In the genomic region with DNA sequence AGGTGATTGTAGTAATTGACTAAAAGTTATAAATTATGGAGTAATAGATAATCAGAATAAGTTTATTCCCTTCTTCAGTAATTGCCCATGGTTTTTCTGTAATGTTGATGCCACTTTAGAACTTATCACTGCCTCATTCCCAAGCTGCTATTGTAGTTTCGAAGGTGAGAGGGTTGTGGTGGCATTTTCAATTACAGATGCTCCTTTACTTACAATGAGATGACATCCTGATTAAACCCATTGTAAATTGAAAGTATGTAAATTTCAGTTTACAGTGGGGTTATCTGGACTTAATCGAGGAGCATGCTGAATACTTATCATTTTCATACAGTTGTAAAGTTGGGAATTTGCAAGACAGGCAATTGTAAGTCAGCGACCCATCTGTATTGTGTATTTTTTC, we compare ENCODE assay signal across 11 cellular contexts. TPM values are rescaled to one million over a fixed set of nuclear protein-coding genes. Genes with fewer than 3 reads are reported as not detected.
DNase-seq lines count a peak whose midpoint lies in the region; ATAC-seq and TF ChIP-seq lines count a peak whose summit lies in the region.
"Had no signal": no experiment of that assay in that cellular context is flagged by ENCODE, and none has a peak within 500 bp of the region (broad histone marks: within the 10 kb centered on the region; RNA-seq: fewer than 3 reads in every experiment).

No MANE protein-coding gene starts in this region.

- CTCF ChIA-PET in activated B cell treated with CpG ODN at 0.5 μM for 24 hours (lab: Charles Lee) = interaction anchor here (1.1 to 1.7 kb wide), 2 partner anchors 32 to 34 kb away, joined by 4 read pairs; no protein-coding TSS in a partner anchor

- peak overlapping the region; percentile 2 for H3K9ac ChIP-seq in smooth muscle cell (ENCODE audit: low read depth)

- peaks cover 69% of the 10 kb centered on the region for H4K20me1 ChIP-seq in hepatocyte (ENCODE audit: insufficient read depth, poor library complexity, severe bottlenecking)
- H4K20me1 ChIP-seq in smooth muscle cell (ENCODE audit: low read depth) = peaks cover 72% of the 10 kb centered on the region

- H3K36me3 ChIP-seq in hepatocyte (replicated peaks; ENCODE audit: insufficient read depth, low read depth) = no peaks in the 10 kb centered on the region
- no peaks in the 10 kb centered on the region for H3K36me3 ChIP-seq in smooth muscle cell (ENCODE audit: low read depth)
- H3K36me3 ChIP-seq: ovary, tibial nerve had no signal

- peaks cover 62% of the 10 kb centered on the region for H3K4me1 Mint-ChIP-seq in T-helper 2 cell treated with Interferon-gamma antibody and Interleukin-4, amounts not matched to agents 5 μg/mL and 100 μg/mL, for 36 hours (ENCODE audit: low read depth)
- peaks cover 78% of the 10 kb centered on the region for H3K4me1 Mint-ChIP-seq in activated B cell treated with CpG ODN at 0.5 μM for 24 hours

- H3K4me3 Mint-ChIP-seq in T-helper 2 cell treated with Interferon-gamma antibody and Interleukin-4, amounts not matched to agents 5 μg/mL and 100 μg/mL, for 36 hours = peak overlapping the region; percentile 94
- peak overlapping the region; percentile 94 for H3K4me3 Mint-ChIP-seq in activated B cell treated with CpG ODN at 0.5 μM for 24 hours

- no peaks in the 10 kb centered on the region for H3K9me3 ChIP-seq in hepatocyte (ENCODE audit: low read depth)
- H3K9me3 ChIP-seq in smooth muscle cell (replicated peaks; ENCODE audit: low read depth) = no peaks in the 10 kb centered on the region
- H3K9me3 ChIP-seq: ovary, tibial nerve had no signal

- H3K27me3 ChIP-seq in hepatocyte (no peaks in the 10 kb centered on the region), smooth muscle cell (ENCODE audit: low read depth) (no peaks in the 10 kb centered on the region)
- H3K27me3 ChIP-seq: ovary, tibial nerve had no signal

- POLR2A ChIA-PET in activated B cell treated with CpG ODN at 0.5 μM for 24 hours (lab: Charles Lee) = interaction anchor here (5.7 to 6.0 kb wide), 2 partner anchors 9 to 33 kb away, joined by 186 to 211 read pairs; a partner anchor contains a TSS

- 40% methylated on average over 3 of the region's 3 CpGs for WGBS in hepatocyte (ENCODE audit: low lambda C conversion rate, missing lambda C conversion rate)
- 54% methylated on average over 3 of the region's 3 CpGs for WGBS in smooth muscle cell (ENCODE audit: low lambda C conversion rate)

- H3K36me3 Mint-ChIP-seq in T-helper 2 cell treated with Interferon-gamma antibody and Interleukin-4, amounts not matched to agents 5 μg/mL and 100 μg/mL, for 36 hours (ENCODE audit: low read depth) = peaks cover 63% of the 10 kb centered on the region
- H3K36me3 Mint-ChIP-seq in activated B cell treated with CpG ODN at 0.5 μM for 24 hours (ENCODE audit: low read depth) = peaks cover 64% of the 10 kb centered on the region

- no peak for DNase-seq in T-helper 2 cell treated with Interferon-gamma antibody and Interleukin-4, amounts not matched to agents 5 μg/mL and 100 μg/mL, for 36 hours (ENCODE audit: low spot score)
- DNase-seq in T-helper 2 cell = no peak
- DNase-seq in activated B cell treated with CpG ODN at 0.5 μM for 24 hours = no peak
- no peak for DNase-seq in hepatocyte (ENCODE audit: low spot score)
- no peak for DNase-seq in smooth muscle cell (lab: John Stamatoyannopoulos, UW; ENCODE audit: unreplicated experiment)
- no peak for DNase-seq in NCI-H2227 treated with DMSO at 0.1 percent for 48 hours (lab: John Stamatoyannopoulos, UW)
- DNase-seq: ovary had no signal

- H3K27me3 Mint-ChIP-seq in T-helper 2 cell treated with Interferon-gamma antibody and Interleukin-4, amounts not matched to agents 5 μg/mL and 100 μg/mL, for 36 hours (ENCODE audit: low read depth) = no peaks in the 10 kb centered on the region
- no peaks in the 10 kb centered on the region for H3K27me3 Mint-ChIP-seq in activated B cell treated with CpG ODN at 0.5 μM for 24 hours

- H3K27ac Mint-ChIP-seq in T-helper 2 cell treated with Interferon-gamma antibody and Interleukin-4, amounts not matched to agents 5 μg/mL and 100 μg/mL, for 36 hours = peak overlapping the region; percentile 49
- peak overlapping the region; percentile 82 for H3K27ac Mint-ChIP-seq in activated B cell treated with CpG ODN at 0.5 μM for 24 hours

- intact Hi-C loops in activated B cell treated with CpG ODN at 0.5 μM for 24 hours (cut with micrococcal nuclease) = no loop called here

- H3K4me1 ChIP-seq in hepatocyte (ENCODE audit: insufficient read depth) (peaks cover 55% of the 10 kb centered on the region), smooth muscle cell (ENCODE audit: low read depth) (peaks cover 60% of the 10 kb centered on the region)

- peaks cover 8% of the 10 kb centered on the region for H3F3A ChIP-seq in smooth muscle cell (ENCODE audit: low read depth)

- no peak overlapping the region for H2AFZ ChIP-seq in hepatocyte
- no peak overlapping the region for H2AFZ ChIP-seq in smooth muscle cell (ENCODE audit: low read depth)

- TF ChIP-seq CTCF in activated B cell treated with CpG ODN at 0.5 μM for 24 hours (IDR thresholded peaks at IDR 0.05) = no peak
- TF ChIP-seq CTCF in hepatocyte (IDR thresholded peaks at IDR 0.05; ENCODE audit: poor library complexity) = no peak
- no peak for TF ChIP-seq CTCF in smooth muscle cell (IDR thresholded peaks at IDR 0.05; ENCODE audit: borderline replicate concordance, insufficient read depth, poor library complexity, severe bottlenecking)

- H3K27ac ChIP-seq in hepatocyte (peak overlapping the region; percentile 2), smooth muscle cell (ENCODE audit: low read depth) (peak overlapping the region; percentile 90)
- H3K27ac ChIP-seq: ovary, RWPE1 had no signal

- H3K4me2 ChIP-seq in hepatocyte (peak overlapping the region; percentile 84), smooth muscle cell (peak overlapping the region; percentile 93)

- ATAC-seq in activated B cell treated with CpG ODN at 0.5 μM for 24 hours (ENCODE audit: low read depth) (no peak), HG02623 (IDR thresholded peaks at IDR 0.05; ENCODE audit: unreplicated experiment) (no peak), HG02852 (IDR thresholded peaks at IDR 0.05; ENCODE audit: unreplicated experiment) (no peak)

- no peaks in the 10 kb centered on the region for H3K9me3 Mint-ChIP-seq in T-helper 2 cell treated with Interferon-gamma antibody and Interleukin-4, amounts not matched to agents 5 μg/mL and 100 μg/mL, for 36 hours
- no peaks in the 10 kb centered on the region for H3K9me3 Mint-ChIP-seq in activated B cell treated with CpG ODN at 0.5 μM for 24 hours

- peak overlapping the region; percentile 7 for H3K4me3 ChIP-seq in hepatocyte
- H3K4me3 ChIP-seq in smooth muscle cell = peak overlapping the region; percentile 61

- H3K79me2 ChIP-seq in hepatocyte = peaks cover 77% of the 10 kb centered on the region
- peaks cover 75% of the 10 kb centered on the region for H3K79me2 ChIP-seq in smooth muscle cell (ENCODE audit: low read depth)

- H3K9me2 ChIP-seq in hepatocyte (replicated peaks; ENCODE audit: insufficient read depth) = no peaks in the 10 kb centered on the region

RNA-seq across cellular contexts. Expression of a gene that starts 2.9 kb away (rescaled TPM):
- total RNA-seq in activated B cell treated with CpG ODN at 0.5 μM for 24 hours = 168 and 169 TPM in 2 replicates
- total RNA-seq in hepatocyte = 170 and 178 TPM in 2 replicates
- polyA plus RNA-seq in hepatocyte = 233 and 238 TPM in 2 replicates
- 117 and 131 TPM in 2 replicates for total RNA-seq in smooth muscle cell
- 153 and 200 TPM in 2 replicates for polyA plus RNA-seq in smooth muscle cell

RNA-seq across cellular contexts. Expression of a gene that starts 31.2 kb away (rescaled TPM):
- total RNA-seq in activated B cell treated with CpG ODN at 0.5 μM for 24 hours (121 and 125 TPM in 2 replicates), hepatocyte (28.5 and 29.2 TPM in 2 replicates), smooth muscle cell (28.8 and 36.3 TPM in 2 replicates)
- polyA plus RNA-seq in hepatocyte (34.3 and 39.7 TPM in 2 replicates), smooth muscle cell (40.3 and 43.7 TPM in 2 replicates)
